Comparison of ENCODE assay signal across 22 cellular contexts in the genomic region with DNA sequence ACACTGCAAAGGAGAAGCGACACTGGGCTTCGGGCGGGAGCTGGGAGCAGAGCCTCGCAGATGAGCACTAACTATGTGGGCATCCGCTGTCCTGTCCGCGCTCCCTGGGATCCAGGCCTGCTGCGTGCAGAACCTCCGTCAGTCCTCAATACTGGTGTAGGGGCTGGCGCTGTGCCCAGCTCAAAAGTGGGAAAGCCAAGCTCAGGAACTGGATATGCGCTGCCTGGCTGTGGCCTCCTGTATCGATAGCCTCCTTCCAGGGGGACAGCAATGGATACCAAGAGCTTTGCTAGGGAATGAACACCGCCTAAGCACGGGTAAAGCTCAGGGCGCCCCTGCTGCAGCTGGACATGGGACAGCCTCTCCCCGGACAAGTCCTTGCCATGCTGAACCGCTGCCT.
"Had no signal": no experiment of that assay in that cellular context is flagged by ENCODE, and none has a peak within 500 bp of the region (broad histone marks: within the 10 kb centered on the region; RNA-seq: fewer than 3 reads in every experiment).

No MANE protein-coding gene starts in this region.

- H3K4me1 ChIP-seq: foreskin keratinocyte had no signal

- H3K4me3 ChIP-seq: heart left ventricle, mucosa of descending colon, skin epidermis, thoracic aorta had no signal

- H3K36me3 ChIP-seq: heart left ventricle, neutrophil, thoracic aorta had no signal

- H3K27ac ChIP-seq: foreskin keratinocyte, heart left ventricle, neutrophil, skin epidermis, thoracic aorta had no signal

- DNase-seq: activated CD4-positive, alpha-beta T cell treated with anti-CD3 and anti-CD28 coated beads for 36 hours; activated CD4-positive, CD25-positive, alpha-beta regulatory T cell; activated CD8-positive, alpha-beta memory T cell treated with anti-CD3 and anti-CD28 coated beads, Interleukin-2, amount 10 ng/mL, durations not matched to agents 7 days and 5 days; activated CD8-positive, alpha-beta T cell treated with anti-CD3 and anti-CD28 coated beads, Interleukin-2, amount 10 ng/mL, durations not matched to agents 7 days and 5 days; activated naive CD4-positive, alpha-beta T cell treated with Interleukin-2 at 50 U/mL for 16 hours; activated T-cell treated with anti-CD3 and anti-CD28 coated beads, Interleukin-2, amount 50 U/mL, for 48 hours; anterior cingulate cortex; foreskin keratinocyte; hypothalamus; immature natural killer cell; mesenchymal stem cell; mucosa of descending colon; retina; stimulated activated CD4-positive, alpha-beta T cell treated with anti-CD3 and anti-CD28 coated beads, Interleukin-4, amount 100 ng/mL, for 24 hours; trophoblast cell had no signal

- ATAC-seq: activated CD4-positive, alpha-beta T cell treated with anti-CD3 and anti-CD28 coated beads for 36 hours; activated CD8-positive, alpha-beta memory T cell treated with anti-CD3 and anti-CD28 coated beads, Interleukin-2, amount 10 ng/mL, durations not matched to agents 7 days and 5 days; activated CD8-positive, alpha-beta T cell treated with anti-CD3 and anti-CD28 coated beads, Interleukin-2, amount 10 ng/mL, durations not matched to agents 7 days and 5 days; esophagus mucosa; foreskin keratinocyte; heart left ventricle; mucosa of descending colon; sciatic nerve; stimulated activated effector memory CD8-positive, alpha-beta T cell treated with anti-CD3 and anti-CD28 coated beads, Interleukin-12 subunit alpha, Interleukin-12 subunit beta, amount 100 ng/mL, for 72 hours had no signal

- H3K9me3 ChIP-seq: heart left ventricle, mucosa of descending colon, neutrophil, thoracic aorta had no signal
